Comparison of ENCODE assay signal across 9 cellular contexts in genomic region chr6:90413867-90414266, GRCh38.
A peak's percentile ranks its signal among the peaks of the same experiment; 100 is the strongest.
DNase-seq lines count a peak whose midpoint lies in the region; ATAC-seq lines count a peak whose summit lies in the region.
"Had no signal": no experiment of that assay in that cellular context is flagged by ENCODE, and none has a peak within 500 bp of the region (broad histone marks: within the 10 kb centered on the region; RNA-seq: fewer than 3 reads in every experiment).

No MANE protein-coding gene starts in this region.

- DNase-seq in DMS79 treated with DMSO at 0.1 percent for 48 hours (lab: John Stamatoyannopoulos, UW): peak; percentile 88
- peak; percentile 74 for DNase-seq in NCI-H2227 treated with DMSO at 0.1 percent for 48 hours (lab: John Stamatoyannopoulos, UW)
- DNase-seq in activated CD8-positive, alpha-beta memory T cell treated with anti-CD3 and anti-CD28 coated beads, Interleukin-2, amount 50 U/mL, for 48 hours: peak; percentile 84
- peak; percentile 11 for DNase-seq in fibroblast of peridontal ligament (ENCODE audit: extremely low read depth)
- DNase-seq in retina: peak; percentile 79
- no peak for DNase-seq in dermis blood vessel endothelial cell

- ATAC-seq in HG03354 (IDR thresholded peaks at IDR 0.05; ENCODE audit: poor library complexity, severe bottlenecking, unreplicated experiment) (no peak), HG02759 (IDR thresholded peaks at IDR 0.05; ENCODE audit: unreplicated experiment) (no peak)
- ATAC-seq: left colon had no signal
